Comparison of ENCODE assay signal across 7 cellular contexts in the genomic region with DNA sequence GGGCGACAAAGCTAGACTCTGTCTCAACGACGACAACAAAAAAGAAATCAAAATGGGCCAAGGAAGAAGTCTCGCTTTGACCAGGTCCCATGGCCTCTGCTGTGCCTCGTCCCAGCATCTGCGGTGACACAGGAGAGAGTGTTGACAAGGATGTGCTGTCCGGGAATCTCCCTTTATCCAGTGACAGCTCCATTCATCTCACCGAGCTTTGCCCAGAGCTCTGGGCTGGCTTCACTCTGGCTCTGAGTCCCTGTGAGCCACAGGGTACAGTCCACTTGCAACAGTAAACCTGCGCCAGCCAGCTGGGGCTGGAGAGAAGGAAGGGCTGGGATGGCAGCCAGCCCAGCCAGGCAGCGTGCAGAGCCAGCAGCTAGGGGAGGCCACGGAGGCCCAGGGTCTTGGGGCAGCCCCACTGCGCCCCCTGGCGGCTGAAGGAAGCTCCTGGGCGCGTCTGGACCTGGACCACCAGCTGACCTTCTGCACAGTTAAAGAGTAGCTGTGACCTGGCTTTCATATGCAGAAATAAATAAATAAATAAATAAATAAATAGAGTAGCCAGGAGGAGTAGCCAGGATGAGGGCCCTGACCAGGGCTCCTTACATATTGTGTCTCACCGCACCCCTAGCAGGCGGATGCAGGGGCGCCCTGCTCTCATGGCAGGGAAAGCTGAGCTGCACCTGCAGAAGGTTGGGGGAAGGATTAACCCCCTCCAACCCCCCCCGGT. TPM values are rescaled to one million over a fixed set of nuclear protein-coding genes. Genes with fewer than 3 reads are reported as not detected.
DNase-seq lines count a peak whose midpoint lies in the region; TF ChIP-seq lines count a peak whose summit lies in the region.

No MANE protein-coding gene starts in this region.

- H3K27ac ChIP-seq in MM.1S (ENCODE audit: low read length) (no peak overlapping the region), SJSA1 (no peak overlapping the region), ovary (no peak overlapping the region), suprapubic skin (peak overlapping the region; percentile 15)

- no peak for TF ChIP-seq EP300 in ovary (IDR thresholded peaks at IDR 0.05)
- TF ChIP-seq EP300 in suprapubic skin (IDR thresholded peaks at IDR 0.05): no peak

- intact Hi-C loops in ovary (cut with DNase I): no loop called here

- H3K4me3 ChIP-seq in MM.1S (ENCODE audit: low read length) (no peak overlapping the region), SJSA1 (no peak overlapping the region), ovary (no peak overlapping the region), suprapubic skin (no peak overlapping the region)

- peaks cover 18% of the 10 kb centered on the region for H3K4me1 ChIP-seq in MM.1S (ENCODE audit: low read length)
- peaks cover 4% of the 10 kb centered on the region; the same call in 1 of the 2 replicates for H3K4me1 ChIP-seq in SJSA1 (replicated peaks)
- H3K4me1 ChIP-seq in ovary (ENCODE audit: insufficient read depth): peaks cover 8% of the 10 kb centered on the region
- peaks cover 18% of the 10 kb centered on the region for H3K4me1 ChIP-seq in suprapubic skin

- H3K36me3 ChIP-seq in MM.1S (replicated peaks; ENCODE audit: insufficient read depth, low read length) (no peaks in the 10 kb centered on the region), SJSA1 (no peaks in the 10 kb centered on the region), ovary (no peaks in the 10 kb centered on the region), suprapubic skin (no peaks in the 10 kb centered on the region)

- H3K9me2 ChIP-seq in MM.1S (replicated peaks; ENCODE audit: insufficient read depth, low read length): no peaks in the 10 kb centered on the region

- H3K79me2 ChIP-seq in MM.1S (ENCODE audit: low read length): no peaks in the 10 kb centered on the region

- TF ChIP-seq CTCF in GM13976 (IDR thresholded peaks at IDR 0.05; ENCODE audit: borderline replicate concordance, control extremely low read depth, extremely low read depth, insufficient read depth, missing control alignments): peak; percentile 85
- TF ChIP-seq CTCF in MM.1S (IDR thresholded peaks at IDR 0.05; ENCODE audit: low read length): peak; percentile 68
- peak; percentile 69 to 90 (median 81) for TF ChIP-seq CTCF in ovary (IDR thresholded peaks at IDR 0.05)
- peak; percentile 76 to 93 for TF ChIP-seq CTCF in suprapubic skin (IDR thresholded peaks at IDR 0.05)

- peak; percentile 93 for DNase-seq in GM13976 (ENCODE audit: low spot score)
- peak; percentile 66 for DNase-seq in MM.1S
- DNase-seq in SJSA1 (ENCODE audit: low read depth in 1 of 2, low spot score in 2 of 2): peak; percentile 75 to 87
- peak; percentile 33 to 70 (median 61) for DNase-seq in activated naive CD4-positive, alpha-beta T cell (lab: John Stamatoyannopoulos, UW)
- DNase-seq in germinal center (ENCODE audit: low spot score): peak; percentile 87
- peak; percentile 87 to 95 (median 91) for DNase-seq in ovary
- peak; percentile 91 to 92 for DNase-seq in suprapubic skin (ENCODE audit: low spot score in 2 of 2)

- in situ Hi-C loops in GM13976 (cut with MboI; ENCODE audit: low sequenced_read_pairs, unreplicated experiment): no loop called here

- H4K20me1 ChIP-seq in MM.1S (ENCODE audit: insufficient read depth, low read length): no peaks in the 10 kb centered on the region

- 39 to 42% (median 42%) methylated on average over 18 to 19 of the region's 19 CpGs for WGBS in ovary, 3 donors
- WGBS in suprapubic skin: 43% methylated on average over 16 of the region's 19 CpGs

- no peaks in the 10 kb centered on the region; the same call in 1 of the 2 replicates for H3K27me3 ChIP-seq in MM.1S (replicated peaks; ENCODE audit: insufficient read depth, low read length)
- H3K27me3 ChIP-seq in SJSA1 (replicated peaks): no peaks in the 10 kb centered on the region
- no peaks in the 10 kb centered on the region for H3K27me3 ChIP-seq in ovary
- H3K27me3 ChIP-seq in suprapubic skin: no peaks in the 10 kb centered on the region

- H2AFZ ChIP-seq in MM.1S (ENCODE audit: low read length): no peak overlapping the region

- peak overlapping the region; percentile 29; the same call in 1 of the 2 replicates for H3K4me2 ChIP-seq in MM.1S (ENCODE audit: low read depth, low read length)

- no peak overlapping the region for H3K9ac ChIP-seq in MM.1S (ENCODE audit: low read length)

- H3K9me3 ChIP-seq in MM.1S (replicated peaks; ENCODE audit: insufficient read depth, low read length): no peaks in the 10 kb centered on the region
- H3K9me3 ChIP-seq in SJSA1 (replicated peaks): no peaks in the 10 kb centered on the region
- no peaks in the 10 kb centered on the region for H3K9me3 ChIP-seq in ovary
- H3K9me3 ChIP-seq in suprapubic skin: no peaks in the 10 kb centered on the region

- H3F3A ChIP-seq in MM.1S (ENCODE audit: insufficient read depth, low read length): peaks cover 12% of the 10 kb centered on the region

- TF ChIP-seq POLR2A in ovary (IDR thresholded peaks at IDR 0.05) (no peak), suprapubic skin (IDR thresholded peaks at IDR 0.05) (no peak)

RNA-seq across cellular contexts. Expression of gene ENO1, which starts 29.7 kb away (rescaled TPM):
- 2,197 and 2,590 TPM in 2 replicates for total RNA-seq in SJSA1 (2014; rRNA removed; shearing (Covaris generic))
- total RNA-seq in ovary (100 to 1,000 TPM; 158 to 569 (median 404) TPM), suprapubic skin (100 to 1,000 TPM; 406 to 694 (median 578) TPM)
- polyA plus RNA-seq in ovary: 100 to 1,000 TPM; 215 to 481 TPM

RNA-seq across cellular contexts. Expression of gene RERE, which starts 31.4 kb away (rescaled TPM):
- 15.7 and 25.4 TPM in 2 replicates for total RNA-seq in SJSA1 (2014; rRNA removed; shearing (Covaris generic))
- total RNA-seq in ovary (100 to 1,000 TPM in 5 of 7 donors, 10 to 100 TPM in 2; 62.8 to 119 (median 115) TPM), suprapubic skin (100 to 1,000 TPM in 2 of 4 donors, 10 to 100 TPM in 2; 43.4 to 113 (median 83.3) TPM)
- 10 to 100 TPM; 36.7 to 69.3 TPM for polyA plus RNA-seq in ovary
